30 cellular contexts compared by ENCODE assay signal in genomic region chr3:186844908-186845307, GRCh38. TPM values are rescaled to one million over a fixed set of nuclear protein-coding genes. Genes with fewer than 3 reads are reported as not detected.
"Had no signal": no experiment of that assay in that cellular context is flagged by ENCODE, and none has a peak within 500 bp of the region (broad histone marks: within the 10 kb centered on the region; RNA-seq: fewer than 3 reads in every experiment).

No MANE protein-coding gene starts in this region.

- H3K27me3 ChIP-seq: cardiac muscle cell had no signal

- H3K36me3 Mint-ChIP-seq: activated CD8-positive, alpha-beta memory T cell treated with anti-CD3 and anti-CD28 coated beads, Interleukin-2, amount 10 ng/mL, durations not matched to agents 7 days and 5 days; activated naive CD4-positive, alpha-beta T cell treated with anti-CD3 and anti-CD28 coated beads, Interleukin-2, amount 10 ng/mL, durations not matched to agents 7 days and 5 days; IgD-negative memory B cell; T-cell had no signal

- H3K27ac ChIP-seq: brain microvascular endothelial cell, cardiac muscle cell, SK-N-MC had no signal

- H3K27ac Mint-ChIP-seq: activated B cell treated with CpG ODN at 0.5 μM for 24 hours; activated CD4-positive, alpha-beta T cell treated with anti-CD3 and anti-CD28 coated beads, Interleukin-2, amount 10 ng/mL, durations not matched to agents 7 days and 5 days; activated CD8-positive, alpha-beta memory T cell treated with anti-CD3 and anti-CD28 coated beads, Interleukin-2, amount 10 ng/mL, durations not matched to agents 7 days and 5 days; activated CD8-positive, alpha-beta T cell treated with anti-CD3 and anti-CD28 coated beads, Interleukin-2, amount 10 ng/mL, durations not matched to agents 7 days and 5 days; activated naive CD4-positive, alpha-beta T cell treated with anti-CD3 and anti-CD28 coated beads, Interleukin-2, amount 10 ng/mL, durations not matched to agents 7 days and 5 days; activated T-helper 17 cell treated with anti-CD3 and anti-CD28 coated beads, Interleukin-2, amount 50 U/mL, for 72 hours; IgD-negative memory B cell; T-cell had no signal

- H3K36me3 ChIP-seq: brain microvascular endothelial cell, cardiac muscle cell had no signal

- H3K4me3 Mint-ChIP-seq: activated B cell treated with CpG ODN at 0.5 μM for 24 hours; activated CD4-positive, alpha-beta T cell treated with anti-CD3 and anti-CD28 coated beads, Interleukin-2, amount 10 ng/mL, durations not matched to agents 7 days and 5 days; activated CD8-positive, alpha-beta memory T cell treated with anti-CD3 and anti-CD28 coated beads, Interleukin-2, amount 10 ng/mL, durations not matched to agents 7 days and 5 days; activated CD8-positive, alpha-beta T cell treated with anti-CD3 and anti-CD28 coated beads, Interleukin-2, amount 10 ng/mL, durations not matched to agents 7 days and 5 days; activated naive CD4-positive, alpha-beta T cell treated with anti-CD3 and anti-CD28 coated beads, Interleukin-2, amount 10 ng/mL, durations not matched to agents 7 days and 5 days; activated T-helper 17 cell treated with anti-CD3 and anti-CD28 coated beads, Interleukin-2, amount 50 U/mL, for 72 hours; IgD-negative memory B cell; T-cell had no signal

- H3K4me3 ChIP-seq: cardiac muscle cell, SK-N-MC had no signal

- H3K9me3 Mint-ChIP-seq: activated B cell treated with CpG ODN at 0.5 μM for 24 hours; activated CD4-positive, alpha-beta T cell treated with anti-CD3 and anti-CD28 coated beads, Interleukin-2, amount 10 ng/mL, durations not matched to agents 7 days and 5 days; activated naive CD4-positive, alpha-beta T cell treated with anti-CD3 and anti-CD28 coated beads, Interleukin-2, amount 10 ng/mL, durations not matched to agents 7 days and 5 days; activated T-helper 17 cell treated with anti-CD3 and anti-CD28 coated beads, Interleukin-2, amount 50 U/mL, for 72 hours; IgD-negative memory B cell; T-cell had no signal

- DNase-seq: activated B cell treated with CpG ODN at 0.5 μM for 24 hours; activated CD4-positive, alpha-beta T cell treated with anti-CD3 and anti-CD28 coated beads for 1 hour; activated CD4-positive, alpha-beta T cell treated with anti-CD3 and anti-CD28 coated beads, Interleukin-2, amount 10 ng/mL, durations not matched to agents 7 days and 5 days; activated CD8-positive, alpha-beta memory T cell treated with anti-CD3 and anti-CD28 coated beads, Interleukin-2, amount 10 ng/mL, durations not matched to agents 7 days and 5 days; activated gamma-delta T cell; activated naive CD4-positive, alpha-beta T cell treated with anti-CD3 and anti-CD28 coated beads, Interleukin-2, amount 10 ng/mL, durations not matched to agents 7 days and 5 days; activated T-cell treated with anti-CD3 and anti-CD28 coated beads, Interleukin-2, amount 50 U/mL, for 48 hours; brain microvascular endothelial cell; KG1; NCI-H1092; NCI-H1417 treated with DMSO at 0.1 percent for 48 hours; NCI-H1694; NCI-H2029; NCI-H2107; NCI-H2171 treated with DMSO at 0.1 percent for 48 hours; NCI-H345; NCI-H510A; NCI-H526 treated with DMSO at 0.1 percent for 48 hours; T-cell; T-helper 2 cell; T1000 had no signal

RNA-seq across cellular contexts. Expression of gene ADIPOQ, which starts 2.4 kb away (rescaled TPM):
- total RNA-seq: activated B cell treated with CpG ODN at 0.5 μM for 24 hours; activated CD4-positive, alpha-beta T cell treated with anti-CD3 and anti-CD28 coated beads, Interleukin-2, amount 10 ng/mL, durations not matched to agents 7 days and 5 days; activated CD8-positive, alpha-beta memory T cell treated with anti-CD3 and anti-CD28 coated beads, Interleukin-2, amount 10 ng/mL, durations not matched to agents 7 days and 5 days; activated CD8-positive, alpha-beta T cell treated with anti-CD3 and anti-CD28 coated beads, Interleukin-2, amount 10 ng/mL, durations not matched to agents 7 days and 5 days; activated T-helper 17 cell treated with anti-CD3 and anti-CD28 coated beads, Interleukin-2, amount 50 U/mL, for 72 hours; cardiac muscle cell; LHCN-M2; M059J; OCI-LY7; RPMI7951; T-cell had no signal
